In the genomic region with DNA sequence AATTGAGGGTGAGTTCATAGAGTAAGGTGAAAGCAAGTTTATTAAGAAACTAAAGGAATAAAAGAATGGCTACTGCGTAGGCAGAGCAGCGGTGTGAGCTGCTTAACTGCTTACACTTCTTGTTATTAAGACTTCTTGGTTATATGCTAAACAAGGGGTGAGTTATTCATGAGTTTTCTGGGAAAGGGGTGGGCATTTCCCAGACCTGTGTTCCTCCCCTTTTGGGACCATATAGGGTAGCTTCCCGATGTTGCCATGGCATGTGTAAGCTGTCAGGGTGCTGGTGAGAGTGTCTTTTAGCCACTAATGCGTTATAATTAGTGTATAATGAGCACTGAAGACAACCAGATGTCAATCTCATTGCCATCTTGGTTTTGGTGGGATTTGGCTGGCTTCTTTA, we compare ENCODE assay signal across 30 cellular contexts.
"Had no signal": no experiment of that assay in that cellular context is flagged by ENCODE, and none has a peak within 500 bp of the region (broad histone marks: within the 10 kb centered on the region; RNA-seq: fewer than 3 reads in every experiment).

No MANE protein-coding gene starts in this region.

- ATAC-seq: activated CD4-positive, alpha-beta T cell treated with anti-CD3 and anti-CD28 coated beads for 36 hours; activated CD8-positive, alpha-beta memory T cell treated with anti-CD3 and anti-CD28 coated beads, Interleukin-2, amount 10 ng/mL, durations not matched to agents 7 days and 5 days; activated CD8-positive, alpha-beta T cell treated with anti-CD3 and anti-CD28 coated beads, Interleukin-2, amount 10 ng/mL, durations not matched to agents 7 days and 5 days; activated naive CD8-positive, alpha-beta T cell treated with anti-CD3 and anti-CD28 coated beads, Interleukin-2, amount 50 U/mL, for 24 hours; gastroesophageal sphincter had no signal

- FAIRE-seq: colon, endometrium, endothelial cell of umbilical vein had no signal

- H3K4me1 Mint-ChIP-seq: activated CD4-positive, alpha-beta T cell treated with anti-CD3 and anti-CD28 coated beads for 36 hours; activated CD4-positive, alpha-beta T cell treated with anti-CD3 and anti-CD28 coated beads, Interleukin-2, amount 10 ng/mL, durations not matched to agents 24 days and 14 days; activated CD8-positive, alpha-beta memory T cell treated with anti-CD3 and anti-CD28 coated beads, Interleukin-2, amount 10 ng/mL, durations not matched to agents 7 days and 5 days; activated naive CD4-positive, alpha-beta T cell treated with anti-CD3 and anti-CD28 coated beads, Interleukin-2, amount 50 U/mL, for 24 hours; activated naive CD8-positive, alpha-beta T cell treated with anti-CD3 and anti-CD28 coated beads for 36 hours; activated naive CD8-positive, alpha-beta T cell treated with anti-CD3 and anti-CD28 coated beads, Interleukin-2, amount 50 U/mL, for 24 hours had no signal

- H3K36me3 Mint-ChIP-seq: activated CD4-positive, alpha-beta memory T cell treated with anti-CD3 and anti-CD28 coated beads for 36 hours; activated CD8-positive, alpha-beta memory T cell treated with anti-CD3 and anti-CD28 coated beads, Interleukin-2, amount 10 ng/mL, durations not matched to agents 7 days and 5 days; activated naive CD4-positive, alpha-beta T cell treated with anti-CD3 and anti-CD28 coated beads, Interleukin-2, amount 50 U/mL, for 24 hours; activated naive CD8-positive, alpha-beta T cell treated with anti-CD3 and anti-CD28 coated beads for 36 hours had no signal

- H3K4me3 Mint-ChIP-seq: activated CD4-positive, alpha-beta memory T cell treated with anti-CD3 and anti-CD28 coated beads for 36 hours; activated CD4-positive, alpha-beta T cell treated with anti-CD3 and anti-CD28 coated beads for 36 hours; activated CD4-positive, alpha-beta T cell treated with anti-CD3 and anti-CD28 coated beads, Interleukin-2, amount 10 ng/mL, durations not matched to agents 24 days and 14 days; activated CD8-positive, alpha-beta memory T cell treated with anti-CD3 and anti-CD28 coated beads, Interleukin-2, amount 10 ng/mL, durations not matched to agents 7 days and 5 days; activated CD8-positive, alpha-beta T cell treated with anti-CD3 and anti-CD28 coated beads, Interleukin-2, amount 10 ng/mL, durations not matched to agents 7 days and 5 days; activated naive CD4-positive, alpha-beta T cell treated with anti-CD3 and anti-CD28 coated beads for 36 hours; activated naive CD4-positive, alpha-beta T cell treated with anti-CD3 and anti-CD28 coated beads, Interleukin-2, amount 50 U/mL, for 24 hours; activated naive CD8-positive, alpha-beta T cell treated with anti-CD3 and anti-CD28 coated beads for 36 hours; activated naive CD8-positive, alpha-beta T cell treated with anti-CD3 and anti-CD28 coated beads, Interleukin-2, amount 50 U/mL, for 24 hours; activated T-helper 1 cell treated with anti-CD3 and anti-CD28 coated beads, Interleukin-12 subunit alpha, Interleukin-12 subunit beta, Interleukin-2, Interleukin-4 antibody, amounts not matched to agents 30 ng/mL and 10 ng/mL and 1 ng/mL, durations not matched to agents 14 hours and 24 hours and 36 hours had no signal

- H3K36me3 ChIP-seq: adrenal gland, esophagus squamous epithelium, gastroesophageal sphincter had no signal

- H3K27ac ChIP-seq: adrenal gland, epithelial cell of prostate, esophagus squamous epithelium, gastroesophageal sphincter had no signal

- H3K4me3 ChIP-seq: adrenal gland, esophagus squamous epithelium, gastroesophageal sphincter had no signal

- DNase-seq: activated CD4-positive, alpha-beta memory T cell treated with anti-CD3 and anti-CD28 coated beads for 36 hours; activated CD4-positive, alpha-beta T cell treated with anti-CD3 and anti-CD28 coated beads for 36 hours; activated CD4-positive, alpha-beta T cell treated with anti-CD3 and anti-CD28 coated beads, Interleukin-2, amount 10 ng/mL, durations not matched to agents 24 days and 14 days; activated CD4-positive, CD25-positive, alpha-beta regulatory T cell; activated CD4-positive, CD25-positive, alpha-beta regulatory T cell treated with anti-CD3 and anti-CD28 coated beads, Interleukin-2, amount 50 U/mL, for 72 hours; activated CD8-positive, alpha-beta memory T cell treated with anti-CD3 and anti-CD28 coated beads, Interleukin-2, amount 10 ng/mL, durations not matched to agents 7 days and 5 days; activated CD8-positive, alpha-beta memory T cell treated with anti-CD3 and anti-CD28 coated beads, Interleukin-2, amount 50 U/mL, for 4 hours; activated CD8-positive, alpha-beta T cell treated with anti-CD3 and anti-CD28 coated beads, Interleukin-2, amount 10 ng/mL, durations not matched to agents 7 days and 5 days; activated effector memory CD4-positive, alpha-beta T cell treated with anti-CD3 and anti-CD28 coated beads, Interleukin-2, amount 50 U/mL, for 16 hours; activated naive CD4-positive, alpha-beta T cell treated with anti-CD3 and anti-CD28 coated beads for 36 hours; activated naive CD8-positive, alpha-beta T cell treated with anti-CD3 and anti-CD28 coated beads for 36 hours; activated naive CD8-positive, alpha-beta T cell treated with anti-CD3 and anti-CD28 coated beads, Interleukin-2, amount 50 U/mL, for 24 hours; activated T-cell treated with anti-CD3 and anti-CD28 coated beads, Interleukin-2, amount 50 U/mL, for 1 hour; activated T-cell treated with anti-CD3 and anti-CD28 coated beads, Interleukin-2, amount 50 U/mL, for 48 hours; adrenal gland; amygdala; aorta; caudate nucleus; effector CD8-positive, alpha-beta T cell; esophagus squamous epithelium; foreskin melanocyte; T-helper 2 cell had no signal

- H3K9me3 ChIP-seq: adrenal gland, esophagus squamous epithelium, gastroesophageal sphincter had no signal

- H3K27me3 ChIP-seq: adrenal gland, esophagus squamous epithelium, gastroesophageal sphincter had no signal

- H3K27ac Mint-ChIP-seq: activated CD4-positive, alpha-beta memory T cell treated with anti-CD3 and anti-CD28 coated beads for 36 hours; activated CD4-positive, alpha-beta T cell treated with anti-CD3 and anti-CD28 coated beads for 36 hours; activated CD4-positive, alpha-beta T cell treated with anti-CD3 and anti-CD28 coated beads, Interleukin-2, amount 10 ng/mL, durations not matched to agents 24 days and 14 days; activated CD8-positive, alpha-beta memory T cell treated with anti-CD3 and anti-CD28 coated beads, Interleukin-2, amount 10 ng/mL, durations not matched to agents 7 days and 5 days; activated CD8-positive, alpha-beta T cell treated with anti-CD3 and anti-CD28 coated beads, Interleukin-2, amount 10 ng/mL, durations not matched to agents 7 days and 5 days; activated naive CD4-positive, alpha-beta T cell treated with anti-CD3 and anti-CD28 coated beads for 36 hours; activated naive CD4-positive, alpha-beta T cell treated with anti-CD3 and anti-CD28 coated beads, Interleukin-2, amount 50 U/mL, for 24 hours; activated naive CD8-positive, alpha-beta T cell treated with anti-CD3 and anti-CD28 coated beads for 36 hours; activated naive CD8-positive, alpha-beta T cell treated with anti-CD3 and anti-CD28 coated beads, Interleukin-2, amount 50 U/mL, for 24 hours; activated T-helper 1 cell treated with anti-CD3 and anti-CD28 coated beads, Interleukin-12 subunit alpha, Interleukin-12 subunit beta, Interleukin-2, Interleukin-4 antibody, amounts not matched to agents 30 ng/mL and 10 ng/mL and 1 ng/mL, durations not matched to agents 14 hours and 24 hours and 36 hours; activated T-helper 2 cell treated with anti-CD3 and anti-CD28 coated beads, Interferon-gamma antibody, Interleukin-2, Interleukin-4, amounts not matched to agents 10 μg/mL and 5 μg/mL and 100 μg/mL, durations not matched to agents 14 hours and 24 hours and 36 hours had no signal

- H3K4me1 ChIP-seq: adrenal gland, esophagus squamous epithelium, gastroesophageal sphincter had no signal

- H3K9me3 Mint-ChIP-seq: activated CD4-positive, alpha-beta memory T cell treated with anti-CD3 and anti-CD28 coated beads for 36 hours; activated CD4-positive, alpha-beta T cell treated with anti-CD3 and anti-CD28 coated beads, Interleukin-2, amount 10 ng/mL, durations not matched to agents 24 days and 14 days; activated naive CD4-positive, alpha-beta T cell treated with anti-CD3 and anti-CD28 coated beads for 36 hours; activated naive CD4-positive, alpha-beta T cell treated with anti-CD3 and anti-CD28 coated beads, Interleukin-2, amount 50 U/mL, for 24 hours; activated naive CD8-positive, alpha-beta T cell treated with anti-CD3 and anti-CD28 coated beads for 36 hours; activated naive CD8-positive, alpha-beta T cell treated with anti-CD3 and anti-CD28 coated beads, Interleukin-2, amount 50 U/mL, for 24 hours; activated T-helper 2 cell treated with anti-CD3 and anti-CD28 coated beads, Interferon-gamma antibody, Interleukin-2, Interleukin-4, amounts not matched to agents 10 μg/mL and 5 μg/mL and 100 μg/mL, durations not matched to agents 14 hours and 24 hours and 36 hours had no signal

- H3K27me3 Mint-ChIP-seq: activated CD4-positive, alpha-beta memory T cell treated with anti-CD3 and anti-CD28 coated beads for 36 hours; activated CD4-positive, alpha-beta T cell treated with anti-CD3 and anti-CD28 coated beads for 36 hours; activated CD4-positive, alpha-beta T cell treated with anti-CD3 and anti-CD28 coated beads, Interleukin-2, amount 10 ng/mL, durations not matched to agents 24 days and 14 days; activated CD8-positive, alpha-beta memory T cell treated with anti-CD3 and anti-CD28 coated beads, Interleukin-2, amount 10 ng/mL, durations not matched to agents 7 days and 5 days; activated naive CD4-positive, alpha-beta T cell treated with anti-CD3 and anti-CD28 coated beads, Interleukin-2, amount 50 U/mL, for 24 hours; activated naive CD8-positive, alpha-beta T cell treated with anti-CD3 and anti-CD28 coated beads, Interleukin-2, amount 50 U/mL, for 24 hours had no signal
